Comparison of ENCODE assay signal across 8 cellular contexts in the genomic region with DNA sequence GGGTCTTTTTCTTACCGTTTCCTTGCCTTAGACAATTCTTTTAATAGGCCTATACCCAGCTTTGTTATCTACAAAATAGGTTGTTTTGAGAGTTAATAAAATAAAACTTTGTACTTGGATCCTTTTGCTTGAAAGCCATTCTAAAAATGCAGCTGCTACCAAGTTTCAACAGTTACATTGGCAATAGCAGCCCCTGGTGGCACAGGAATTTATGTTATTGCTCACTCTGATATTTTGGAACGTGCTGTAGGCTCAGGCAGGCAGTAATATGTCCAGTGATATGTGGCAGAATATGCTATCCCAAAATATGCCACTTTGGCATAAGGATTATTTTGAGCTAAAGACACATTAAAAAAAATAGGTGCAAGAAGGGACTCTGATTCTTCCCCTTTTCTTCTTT. TPM values are rescaled to one million over a fixed set of nuclear protein-coding genes. Genes with fewer than 3 reads are reported as not detected.
DNase-seq lines count a peak whose midpoint lies in the region; ATAC-seq and TF ChIP-seq lines count a peak whose summit lies in the region.

No MANE protein-coding gene starts in this region.

- DNase-seq in A172 (ENCODE audit: low spot score): peak; percentile 36
- DNase-seq in DMS114 treated with DMSO at 0.1 percent for 48 hours (lab: John Stamatoyannopoulos, UW; ENCODE audit: unreplicated experiment): peak; percentile 17
- DNase-seq in NCI-H69 (lab: John Stamatoyannopoulos, UW): peak; percentile 11
- DNase-seq in esophagus squamous epithelium (lab: John Stamatoyannopoulos, UW): no peak
- no peak for DNase-seq in epidermal melanocyte (ENCODE audit: insufficient read length, low spot score)
- no peak for DNase-seq in C1 segment of cervical spinal cord (lab: John Stamatoyannopoulos, UW)
- no peak for DNase-seq in middle frontal gyrus (ENCODE audit: extremely low spot score, low spot score)

- H3K4me3 ChIP-seq in esophagus squamous epithelium: no peak overlapping the region

- peak in 4 of 6 experiments; percentile 9 to 59 (median 25) for TF ChIP-seq CTCF in esophagus squamous epithelium (IDR thresholded peaks at IDR 0.05)

- H3K27me3 ChIP-seq in esophagus squamous epithelium: no peaks in the 10 kb centered on the region

- no peak overlapping the region for H3K27ac ChIP-seq in esophagus squamous epithelium

- no peak for TF ChIP-seq POLR2A in esophagus squamous epithelium (IDR thresholded peaks at IDR 0.05)

- WGBS in esophagus squamous epithelium, 2 donors: 18 to 42% methylated on average over 2 of the region's 2 CpGs

- H3K36me3 ChIP-seq in esophagus squamous epithelium: no peaks in the 10 kb centered on the region

- no peaks in the 10 kb centered on the region for H3K9me3 ChIP-seq in esophagus squamous epithelium

- ATAC-seq in GM21723 (IDR thresholded peaks at IDR 0.05; ENCODE audit: unreplicated experiment): no peak

- intact Hi-C loops in esophagus squamous epithelium (cut with DNase I): no loop called here

- no peaks in the 10 kb centered on the region for H3K4me1 ChIP-seq in esophagus squamous epithelium

RNA-seq across cellular contexts. Expression of a gene that starts 6.7 kb away (rescaled TPM):
- 45.9 and 50.7 TPM in 2 replicates for total RNA-seq in A172 (2014; rRNA removed; shearing (Covaris generic))
- total RNA-seq in esophagus squamous epithelium: 10 to 100 TPM; 38.0 to 44.3 (median 40.5) TPM

RNA-seq across cellular contexts. Expression of a gene that starts 10.4 kb away (rescaled TPM):
- total RNA-seq in A172 (2014; rRNA removed; shearing (Covaris generic)): 402 and 428 TPM in 2 replicates
- total RNA-seq in esophagus squamous epithelium: 100 to 1,000 TPM in 2 of 4 donors, 10 to 100 TPM in 2; 59.3 to 126 (median 95.5) TPM

RNA-seq across cellular contexts. Expression of a gene that starts 45.0 kb away (rescaled TPM):
- total RNA-seq in A172 (2014; rRNA removed; shearing (Covaris generic)): 4.0 and 4.5 TPM in 2 replicates
- 1 to 10 TPM in 2 of 4 donors, under 1 TPM in 2; 0.76 to 2.7 (median 1.1) TPM for total RNA-seq in esophagus squamous epithelium

Comparison
In these comparisons a context has a peak if more than half of its experiments do, and no peak if none do; other contexts are left out.
1. DNase-seq: peak in A172 (single experiment), DMS114 treated with DMSO at 0.1 percent for 48 hours (single experiment) and NCI-H69 (single experiment); none in esophagus squamous epithelium (single experiment), epidermal melanocyte (single experiment), C1 segment of cervical spinal cord (0 of 14) and middle frontal gyrus (single experiment).